20 cellular contexts compared by ENCODE assay signal in genomic region chr11:74282863-74283484, GRCh38. TPM values are rescaled to one million over a fixed set of nuclear protein-coding genes. Genes with fewer than 3 reads are reported as not detected.
DNase-seq lines count a peak whose midpoint lies in the region; ATAC-seq and TF ChIP-seq lines count a peak whose summit lies in the region.
"Had no signal": no experiment of that assay in that cellular context is flagged by ENCODE, and none has a peak within 500 bp of the region (broad histone marks: within the 10 kb centered on the region; RNA-seq: fewer than 3 reads in every experiment).

No MANE protein-coding gene starts in this region.

- H3K4me3 Mint-ChIP-seq in activated T-helper 17 cell treated with anti-CD3 and anti-CD28 coated beads, Interleukin-2, amount 50 U/mL, for 72 hours, result no peak overlapping the region
- no peak overlapping the region for H3K4me3 Mint-ChIP-seq in stimulated activated effector memory CD8-positive, alpha-beta T cell treated with anti-CD3 and anti-CD28 coated beads, Interleukin-12 subunit alpha, Interleukin-12 subunit beta, amount 100 ng/mL, for 72 hours
- no peak overlapping the region for H3K4me3 Mint-ChIP-seq in Caco-2 (ENCODE audit: unreplicated experiment)
- H3K4me3 Mint-ChIP-seq: activated CD4-positive, alpha-beta memory T cell treated with anti-CD3 and anti-CD28 coated beads, Interleukin-2, amount 10 ng/mL, durations not matched to agents 7 days and 5 days; central memory CD8-positive, alpha-beta T cell; stimulated activated naive B cell treated with anti-CD40 and anti-IgM and Interleukin-4, amounts not matched to agents 10 μg/mL and 1 μg/mL and 100 μg/mL, for 72 hours had no signal

- H3K4me3 ChIP-seq in Caco-2 (ENCODE audit: low read depth, low read length), result no peak overlapping the region
- H3K4me3 ChIP-seq: mucosa of descending colon, tibial artery had no signal

- no TSS peak for BruUV-seq in Caco-2 (replicated peaks; lab: Mats Ljungman, UMichigan)

- no peak overlapping the region for H3K27ac Mint-ChIP-seq in activated naive CD4-positive, alpha-beta T cell treated with anti-CD3 and anti-CD28 coated beads, Interleukin-2, amount 50 U/mL, for 72 hours
- no peak overlapping the region for H3K27ac Mint-ChIP-seq in activated T-helper 17 cell treated with anti-CD3 and anti-CD28 coated beads, Interleukin-2, amount 50 U/mL, for 72 hours
- no peak overlapping the region for H3K27ac Mint-ChIP-seq in stimulated activated effector memory CD8-positive, alpha-beta T cell treated with anti-CD3 and anti-CD28 coated beads, Interleukin-12 subunit alpha, Interleukin-12 subunit beta, amount 100 ng/mL, for 72 hours
- H3K27ac Mint-ChIP-seq in Caco-2 (ENCODE audit: unreplicated experiment), result no peak overlapping the region
- H3K27ac Mint-ChIP-seq: activated CD4-positive, alpha-beta memory T cell treated with anti-CD3 and anti-CD28 coated beads, Interleukin-2, amount 10 ng/mL, durations not matched to agents 7 days and 5 days; stimulated activated naive B cell treated with anti-CD40 and anti-IgM and Interleukin-4, amounts not matched to agents 10 μg/mL and 1 μg/mL and 100 μg/mL, for 72 hours had no signal

- H3K9me3 ChIP-seq in Caco-2, result no peaks in the 10 kb centered on the region
- H3K9me3 ChIP-seq: BE2C, mucosa of descending colon, neutrophil, tibial artery had no signal

- peaks cover 5% of the 10 kb centered on the region; the same call in 1 of the 2 replicates for H3K4me1 ChIP-seq in Caco-2
- H3K4me1 ChIP-seq: BE2C had no signal

- H3K9me3 Mint-ChIP-seq in activated naive CD4-positive, alpha-beta T cell treated with anti-CD3 and anti-CD28 coated beads, Interleukin-2, amount 50 U/mL, for 72 hours, result no peaks in the 10 kb centered on the region
- no peaks in the 10 kb centered on the region for H3K9me3 Mint-ChIP-seq in activated T-helper 17 cell treated with anti-CD3 and anti-CD28 coated beads, Interleukin-2, amount 50 U/mL, for 72 hours
- H3K9me3 Mint-ChIP-seq in stimulated activated effector memory CD8-positive, alpha-beta T cell treated with anti-CD3 and anti-CD28 coated beads, Interleukin-12 subunit alpha, Interleukin-12 subunit beta, amount 100 ng/mL, for 72 hours, result no peaks in the 10 kb centered on the region
- no peaks in the 10 kb centered on the region for H3K9me3 Mint-ChIP-seq in Caco-2 (ENCODE audit: unreplicated experiment)
- H3K9me3 Mint-ChIP-seq: activated CD4-positive, alpha-beta memory T cell treated with anti-CD3 and anti-CD28 coated beads, Interleukin-2, amount 10 ng/mL, durations not matched to agents 7 days and 5 days; central memory CD8-positive, alpha-beta T cell; stimulated activated naive B cell treated with anti-CD40 and anti-IgM and Interleukin-4, amounts not matched to agents 10 μg/mL and 1 μg/mL and 100 μg/mL, for 72 hours had no signal

- TF ChIP-seq CTCF in Caco-2 (IDR thresholded peaks at IDR 0.05; ENCODE audit: insufficient read depth in 1 of 2, low read depth in 1 of 2, low read length in 1 of 2, severe bottlenecking in 1 of 2, unreplicated experiment in 1 of 2), result no peak

- CTCF ChIA-PET in Caco-2 (lab: Charles Lee), result no interaction called here

- no peak for DNase-seq in activated naive CD4-positive, alpha-beta T cell treated with anti-CD3 and anti-CD28 coated beads, Interleukin-2, amount 50 U/mL, for 72 hours (ENCODE audit: low spot score in 2 of 2)
- no peak for DNase-seq in activated naive CD4-positive, alpha-beta T cell (lab: John Stamatoyannopoulos, UW)
- peak; percentile 18 for DNase-seq in NCI-H2029 (lab: John Stamatoyannopoulos, UW)
- DNase-seq in stimulated activated effector memory CD8-positive, alpha-beta T cell treated with anti-CD3 and anti-CD28 coated beads, Interleukin-12 subunit alpha, Interleukin-12 subunit beta, amount 100 ng/mL, for 72 hours (ENCODE audit: low spot score in 2 of 2), result no peak
- no peak for DNase-seq in islet precursor cell
- no peak for DNase-seq in Caco-2
- DNase-seq: activated CD4-positive, alpha-beta memory T cell treated with anti-CD3 and anti-CD28 coated beads, Interleukin-2, amount 10 ng/mL, durations not matched to agents 7 days and 5 days; amniotic stem cell; BE2C; effector memory CD4-positive, alpha-beta T cell; Karpas-422; mucosa of descending colon; NCI-H82; retina; stimulated activated naive B cell treated with anti-CD40 and anti-IgM and Interleukin-4, amounts not matched to agents 10 μg/mL and 1 μg/mL and 100 μg/mL, for 72 hours; tibial artery had no signal

- peak; percentile 40 to 60 for ATAC-seq in activated naive CD4-positive, alpha-beta T cell treated with anti-CD3 and anti-CD28 coated beads, Interleukin-2, amount 50 U/mL, for 72 hours
- peak; percentile 52 for ATAC-seq in activated T-helper 17 cell treated with anti-CD3 and anti-CD28 coated beads, Interleukin-2, amount 50 U/mL, for 72 hours (replicated peaks)
- peak; percentile 60 for ATAC-seq in stimulated activated effector memory CD8-positive, alpha-beta T cell treated with anti-CD3 and anti-CD28 coated beads, Interleukin-12 subunit alpha, Interleukin-12 subunit beta, amount 100 ng/mL, for 72 hours
- no peak for ATAC-seq in HG03108 (IDR thresholded peaks at IDR 0.05; ENCODE audit: unreplicated experiment)
- ATAC-seq: stimulated activated naive B cell treated with anti-CD40 and anti-IgM and Interleukin-4, amounts not matched to agents 10 μg/mL and 1 μg/mL and 100 μg/mL, for 72 hours had no signal

- H3K27me3 ChIP-seq in Caco-2 (replicated peaks; ENCODE audit: control insufficient read depth, insufficient read depth, low read length), result no peaks in the 10 kb centered on the region
- H3K27me3 ChIP-seq: BE2C, tibial artery had no signal

- intact Hi-C loops in Caco-2 (cut with micrococcal nuclease; ENCODE audit: unreplicated experiment), result no loop called here

- POLR2A ChIA-PET in Caco-2 (lab: Charles Lee), result no interaction called here

- H3K27me3 Mint-ChIP-seq in activated T-helper 17 cell treated with anti-CD3 and anti-CD28 coated beads, Interleukin-2, amount 50 U/mL, for 72 hours, result peaks cover 1% of the 10 kb centered on the region
- H3K27me3 Mint-ChIP-seq in Caco-2 (ENCODE audit: insufficient read depth, unreplicated experiment), result no peaks in the 10 kb centered on the region

- no peaks in the 10 kb centered on the region for H3K36me3 Mint-ChIP-seq in activated naive CD4-positive, alpha-beta T cell treated with anti-CD3 and anti-CD28 coated beads, Interleukin-2, amount 50 U/mL, for 72 hours
- no peaks in the 10 kb centered on the region for H3K36me3 Mint-ChIP-seq in activated T-helper 17 cell treated with anti-CD3 and anti-CD28 coated beads, Interleukin-2, amount 50 U/mL, for 72 hours (ENCODE audit: low read depth)
- no peaks in the 10 kb centered on the region for H3K36me3 Mint-ChIP-seq in stimulated activated effector memory CD8-positive, alpha-beta T cell treated with anti-CD3 and anti-CD28 coated beads, Interleukin-12 subunit alpha, Interleukin-12 subunit beta, amount 100 ng/mL, for 72 hours
- H3K36me3 Mint-ChIP-seq in Caco-2 (ENCODE audit: insufficient read depth, unreplicated experiment), result no peaks in the 10 kb centered on the region
- H3K36me3 Mint-ChIP-seq: stimulated activated naive B cell treated with anti-CD40 and anti-IgM and Interleukin-4, amounts not matched to agents 10 μg/mL and 1 μg/mL and 100 μg/mL, for 72 hours had no signal

- no peaks in the 10 kb centered on the region for H3K36me3 ChIP-seq in Caco-2 (ENCODE audit: control insufficient read depth, insufficient read depth, low read length)
- H3K36me3 ChIP-seq: BE2C, neutrophil, tibial artery had no signal

- H3K4me1 Mint-ChIP-seq in activated T-helper 17 cell treated with anti-CD3 and anti-CD28 coated beads, Interleukin-2, amount 50 U/mL, for 72 hours, result peaks cover 1% of the 10 kb centered on the region
- no peaks in the 10 kb centered on the region for H3K4me1 Mint-ChIP-seq in stimulated activated effector memory CD8-positive, alpha-beta T cell treated with anti-CD3 and anti-CD28 coated beads, Interleukin-12 subunit alpha, Interleukin-12 subunit beta, amount 100 ng/mL, for 72 hours
- no peaks in the 10 kb centered on the region for H3K4me1 Mint-ChIP-seq in Caco-2 (ENCODE audit: low read depth, unreplicated experiment)
- H3K4me1 Mint-ChIP-seq: activated CD4-positive, alpha-beta memory T cell treated with anti-CD3 and anti-CD28 coated beads, Interleukin-2, amount 10 ng/mL, durations not matched to agents 7 days and 5 days; central memory CD8-positive, alpha-beta T cell; stimulated activated naive B cell treated with anti-CD40 and anti-IgM and Interleukin-4, amounts not matched to agents 10 μg/mL and 1 μg/mL and 100 μg/mL, for 72 hours had no signal

RNA-seq across cellular contexts. Expression of gene P4HA3, which starts 28.5 kb away (rescaled TPM):
- total RNA-seq in activated naive CD4-positive, alpha-beta T cell treated with anti-CD3 and anti-CD28 coated beads, Interleukin-2, amount 50 U/mL, for 72 hours, result not detected
- not detected for total RNA-seq in activated T-helper 17 cell treated with anti-CD3 and anti-CD28 coated beads, Interleukin-2, amount 50 U/mL, for 72 hours
- total RNA-seq in Caco-2 (2022), result 0.42 TPM in 1 of 2 replicates, not detected in the other
- total RNA-seq: activated CD4-positive, alpha-beta memory T cell treated with anti-CD3 and anti-CD28 coated beads, Interleukin-2, amount 10 ng/mL, durations not matched to agents 7 days and 5 days had no signal
